ENCODE assay signal across 1 cellular context in the genomic region with DNA sequence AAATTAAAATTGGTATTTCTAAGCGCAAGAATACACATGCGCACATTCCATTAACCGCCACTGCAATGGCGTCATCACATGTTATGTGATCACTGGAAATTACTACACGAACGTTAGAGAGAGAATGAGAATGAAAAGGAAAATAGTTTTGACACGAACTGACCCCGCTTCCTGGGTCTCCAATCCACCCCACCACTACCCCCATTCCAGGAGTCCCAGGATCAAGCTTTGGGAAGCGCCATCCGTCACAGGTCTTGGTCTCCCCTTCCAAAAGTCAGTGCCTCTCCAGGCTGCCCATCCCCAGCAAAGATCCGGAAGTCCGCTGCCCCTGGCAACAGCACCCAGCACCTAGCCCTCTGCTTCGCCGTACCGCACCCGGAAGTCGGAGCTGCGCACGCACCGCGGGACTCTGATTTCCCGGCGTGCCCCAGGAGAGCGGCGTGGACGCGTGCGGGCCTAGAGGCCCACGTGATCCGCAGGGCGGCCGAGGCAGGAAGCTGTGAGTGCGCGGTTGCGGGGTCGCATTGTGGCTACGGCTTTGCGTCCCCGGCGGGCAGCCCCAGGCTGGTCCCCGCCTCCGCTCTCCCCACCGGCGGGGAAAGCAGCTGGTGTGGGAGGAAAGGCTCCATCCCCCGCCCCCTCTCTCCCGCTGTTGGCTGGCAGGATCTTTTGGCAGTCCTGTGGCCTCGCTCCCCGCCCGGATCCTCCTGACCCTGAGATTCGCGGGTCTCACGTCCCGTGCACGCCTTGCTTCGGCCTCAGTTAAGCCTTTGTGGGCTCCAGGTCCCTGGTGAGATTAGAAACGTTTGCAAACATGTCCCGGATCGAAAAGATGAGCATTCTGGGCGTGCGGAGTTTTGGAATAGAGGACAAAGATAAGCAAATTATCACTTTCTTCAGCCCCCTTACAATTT.
TF ChIP-seq lines count a peak whose summit lies in the region.

Gene RAD50 (plus strand): TSS at position 467 of the 914 bp plus-strand sequence. CDS start 348 bp downstream, at position 815.

TF ChIP-seq in HepG2, 621 proteins besides CTCF, POLR2A, EP300 and RAD21 (continued from another document and continues in another):
- TF ChIP-seq FOXP4 (CRISPR knock-in tag; IDR thresholded peaks at IDR 0.05) (peak; percentile 56; the same call in 1 of the 2 replicates), RXRB (CRISPR knock-in tag; IDR thresholded peaks at IDR 0.05; ENCODE audit: borderline replicate concordance) (peak; percentile 56; the same call in 1 of the 2 replicates), XBP1 (CRISPR knock-in tag; IDR thresholded peaks at IDR 0.05) (no peak), ZNF264 (CRISPR knock-in tag; IDR thresholded peaks at IDR 0.05) (peak; percentile 84), NFKB2 (CRISPR knock-in tag; IDR thresholded peaks at IDR 0.05; ENCODE audit: borderline replicate concordance) (peak; percentile 91), SAFB2 (CRISPR knock-in tag; IDR thresholded peaks at IDR 0.05; ENCODE audit: borderline replicate concordance, low read depth) (peak; percentile 93), ZFP41 (CRISPR knock-in tag; IDR thresholded peaks at IDR 0.05; ENCODE audit: borderline replicate concordance) (peak; percentile 95; the same call in 1 of the 2 replicates), TRIM24 (CRISPR knock-in tag; IDR thresholded peaks at IDR 0.05) (no peak), ZNF563 (CRISPR knock-in tag; IDR thresholded peaks at IDR 0.05) (peak; percentile 98), RXRA (CRISPR knock-in tag; IDR thresholded peaks at IDR 0.05) (peak; percentile 84; the same call in 1 of the 2 replicates), ZNF143 (CRISPR knock-in tag; IDR thresholded peaks at IDR 0.05) (peak; percentile 95), ZFP36 (IDR thresholded peaks at IDR 0.05; ENCODE audit: borderline replicate concordance, low read depth, low read length, partially characterized antibody) (no peak), SRF (IDR thresholded peaks at IDR 0.05; ENCODE audit: low read depth, low read length) (no peak), ZNF331 (CRISPR knock-in tag; IDR thresholded peaks at IDR 0.05) (peak; percentile 94), CAMTA2 (CRISPR knock-in tag; IDR thresholded peaks at IDR 0.05; ENCODE audit: borderline replicate concordance) (no peak), BHLHE40 (IDR thresholded peaks at IDR 0.05; ENCODE audit: low read length) (peak; percentile 93), ZMAT3 (CRISPR knock-in tag; conservative IDR thresholded peaks at IDR 0.05) (peak; percentile 93), ASH2L (IDR thresholded peaks at IDR 0.05; ENCODE audit: insufficient read length, low read depth, low read length) (peak; percentile 75), PLRG1 (conservative IDR thresholded peaks at IDR 0.05) (no peak), SKIL (CRISPR knock-in tag; IDR thresholded peaks at IDR 0.05; ENCODE audit: borderline replicate concordance) (no peak; the same call in 1 of the 2 replicates), ZNF772 (CRISPR knock-in tag; IDR thresholded peaks at IDR 0.05) (peak; percentile 99), ZSCAN20 (CRISPR knock-in tag; IDR thresholded peaks at IDR 0.05; ENCODE audit: borderline replicate concordance) (peak; percentile 34; the same call in 1 of the 2 replicates), THAP9 (CRISPR knock-in tag; IDR thresholded peaks at IDR 0.05; ENCODE audit: borderline replicate concordance) (peak; percentile 96), ZNF350 (CRISPR knock-in tag; IDR thresholded peaks at IDR 0.05; ENCODE audit: borderline replicate concordance, low read depth) (peak; percentile 96), ZBTB1 (CRISPR knock-in tag; IDR thresholded peaks at IDR 0.05; ENCODE audit: borderline replicate concordance) (peak; percentile 98), DDIT3 (CRISPR knock-in tag; IDR thresholded peaks at IDR 0.05) (no peak), U2AF2 (IDR thresholded peaks at IDR 0.05; ENCODE audit: low read depth, low read length) (peak; percentile 81; the same call in 1 of the 2 replicates), PAX8 (CRISPR knock-in tag; IDR thresholded peaks at IDR 0.05; ENCODE audit: borderline replicate concordance) (0 out of 2 replicates have a peak, but pooled peaks have one; percentile 64), MATR3 (CRISPR knock-in tag; IDR thresholded peaks at IDR 0.05) (no peak), ZNF431 (CRISPR knock-in tag; IDR thresholded peaks at IDR 0.05; ENCODE audit: borderline replicate concordance, low read depth) (peak; percentile 82; the same call in 1 of the 2 replicates), NONO (IDR thresholded peaks at IDR 0.05) (no peak), NONO (CRISPR knock-in tag; conservative IDR thresholded peaks at IDR 0.05) (peak; percentile 98), TGIF2 (CRISPR knock-in tag; IDR thresholded peaks at IDR 0.05) (peak; percentile 92), ZNF225 (CRISPR knock-in tag; IDR thresholded peaks at IDR 0.05) (peak; percentile 98), EZH2 (conservative IDR thresholded peaks at IDR 0.05; ENCODE audit: low read depth, low read length) (no peak), NR0B2 (CRISPR knock-in tag; IDR thresholded peaks at IDR 0.05) (peak; percentile 87; the same call in 1 of the 2 replicates), NFYC (CRISPR knock-in tag; IDR thresholded peaks at IDR 0.05) (peak; percentile 49), ZNF234 (CRISPR knock-in tag; conservative IDR thresholded peaks at IDR 0.05) (peak; percentile 73; the same call in 1 of the 2 replicates), ZNF326 (CRISPR knock-in tag; IDR thresholded peaks at IDR 0.05; ENCODE audit: borderline replicate concordance) (no peak), SOX5 (CRISPR knock-in tag; IDR thresholded peaks at IDR 0.05; ENCODE audit: borderline replicate concordance) (peak; percentile 52; the same call in 1 of the 2 replicates), YEATS2 (CRISPR knock-in tag; IDR thresholded peaks at IDR 0.05; ENCODE audit: borderline replicate concordance) (peak; percentile 94), ARID3A (IDR thresholded peaks at IDR 0.05; ENCODE audit: low read depth, low read length) (no peak), MTA1 (CRISPR knock-in tag; IDR thresholded peaks at IDR 0.05; ENCODE audit: borderline replicate concordance) (peak; percentile 80; the same call in 1 of the 2 replicates), CREB3 (CRISPR knock-in tag; IDR thresholded peaks at IDR 0.05) (0 out of 2 replicates have a peak, but pooled peaks have one; percentile 72), CREB1 (IDR thresholded peaks at IDR 0.05) (no peak), CREB1 (CRISPR knock-in tag; IDR thresholded peaks at IDR 0.05) (peak; percentile 16)
- TF ChIP-seq, protein P1, sequence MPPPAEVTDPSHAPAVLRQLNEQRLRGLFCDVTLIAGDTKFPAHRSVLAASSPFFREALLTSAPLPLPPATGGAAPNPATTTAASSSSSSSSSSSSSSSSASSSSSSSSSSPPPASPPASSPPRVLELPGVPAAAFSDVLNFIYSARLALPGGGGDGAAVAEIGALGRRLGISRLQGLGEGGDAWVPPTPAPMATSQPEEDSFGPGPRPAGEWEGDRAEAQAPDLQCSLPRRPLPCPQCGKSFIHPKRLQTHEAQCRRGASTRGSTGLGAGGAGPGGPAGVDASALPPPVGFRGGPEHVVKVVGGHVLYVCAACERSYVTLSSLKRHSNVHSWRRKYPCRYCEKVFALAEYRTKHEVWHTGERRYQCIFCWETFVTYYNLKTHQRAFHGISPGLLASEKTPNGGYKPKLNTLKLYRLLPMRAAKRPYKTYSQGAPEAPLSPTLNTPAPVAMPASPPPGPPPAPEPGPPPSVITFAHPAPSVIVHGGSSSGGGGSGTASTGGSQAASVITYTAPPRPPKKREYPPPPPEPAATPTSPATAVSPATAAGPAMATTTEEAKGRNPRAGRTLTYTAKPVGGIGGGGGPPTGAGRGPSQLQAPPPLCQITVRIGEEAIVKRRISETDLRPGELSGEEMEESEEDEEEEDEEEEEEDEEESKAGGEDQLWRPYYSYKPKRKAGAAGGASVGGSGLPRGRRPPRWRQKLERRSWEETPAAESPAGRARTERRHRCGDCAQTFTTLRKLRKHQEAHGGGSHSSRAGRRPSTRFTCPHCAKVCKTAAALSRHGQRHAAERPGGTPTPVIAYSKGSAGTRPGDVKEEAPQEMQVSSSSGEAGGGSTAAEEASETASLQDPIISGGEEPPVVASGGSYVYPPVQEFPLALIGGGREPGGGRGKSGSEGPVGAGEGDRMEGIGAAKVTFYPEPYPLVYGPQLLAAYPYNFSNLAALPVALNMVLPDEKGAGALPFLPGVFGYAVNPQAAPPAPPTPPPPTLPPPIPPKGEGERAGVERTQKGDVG (CRISPR knock-in tag; IDR thresholded peaks at IDR 0.05; ENCODE audit: borderline replicate concordance), result peak; percentile 98
